ENCODE assay signal across 10 cellular contexts in the genomic region with DNA sequence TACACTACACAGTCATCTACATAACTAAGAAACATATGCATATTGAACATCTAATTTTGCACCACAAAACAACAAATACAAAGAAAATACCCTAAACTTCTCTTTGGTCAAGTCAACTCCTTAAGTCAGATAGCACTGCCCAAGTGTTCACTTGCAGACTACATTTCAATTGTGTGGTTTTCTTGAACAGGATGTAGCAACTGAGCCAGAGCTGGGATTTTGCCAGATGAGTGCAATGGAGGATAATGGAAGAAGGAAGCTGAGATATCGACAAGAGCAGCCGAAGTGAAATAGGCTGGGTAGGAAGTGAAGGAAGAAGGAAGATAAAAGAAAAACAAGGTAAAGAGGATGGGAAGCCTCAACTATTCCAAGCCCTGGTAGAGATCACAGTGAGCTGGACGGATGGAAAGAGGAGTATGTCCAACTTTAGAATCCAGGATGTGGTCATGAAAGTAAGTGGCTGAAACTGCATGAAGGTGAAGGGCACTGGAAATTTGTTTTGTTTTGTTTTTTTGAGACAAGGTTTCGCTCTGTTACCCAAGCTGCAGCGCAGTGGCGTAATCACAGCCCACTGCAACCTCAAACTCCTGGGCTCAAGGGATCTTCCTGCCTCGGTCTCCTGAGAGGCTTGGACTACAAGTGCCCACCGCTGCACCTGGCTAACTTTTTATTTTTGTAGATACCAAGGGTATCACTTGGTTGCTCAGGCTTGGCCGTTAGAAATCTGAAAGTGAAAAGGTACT. TPM values are rescaled to one million over a fixed set of nuclear protein-coding genes. Genes with fewer than 3 reads are reported as not detected.
A peak's percentile ranks its signal among the peaks of the same experiment; 100 is the strongest.
DNase-seq lines count a peak whose midpoint lies in the region; ATAC-seq, FAIRE-seq and TF ChIP-seq lines count a peak whose summit lies in the region.
"Had no signal": no experiment of that assay in that cellular context is flagged by ENCODE, and none has a peak within 500 bp of the region (broad histone marks: within the 10 kb centered on the region; RNA-seq: fewer than 3 reads in every experiment).

No MANE protein-coding gene starts in this region.

- peaks cover 2 to 9% of the 10 kb centered on the region in 2 experiments for H3K36me3 ChIP-seq in endothelial cell of umbilical vein (ENCODE audit: control insufficient read depth in 2 of 2, extremely low read depth in 1 of 2, insufficient read depth in 2 of 2, low read length in 2 of 2)
- peaks cover 37% of the 10 kb centered on the region for H3K36me3 ChIP-seq in HAP-1 (replicated peaks)
- peaks cover 5 to 79% of the 10 kb centered on the region in 2 donors for H3K36me3 ChIP-seq in neuronal stem cell (replicated peaks in 1 of 2; ENCODE audit: control insufficient read depth in 2 of 2, insufficient read depth in 2 of 2, low read length in 2 of 2)

- H3K27ac ChIP-seq in endothelial cell of umbilical vein (ENCODE audit: insufficient read depth, low read depth, low read length) (peak overlapping the region; percentile 45), neuronal stem cell (replicated peaks; ENCODE audit: low read length) (no peak overlapping the region)
- H3K27ac ChIP-seq: skin epidermis had no signal

- ATAC-seq in GM19043 (IDR thresholded peaks at IDR 0.05; ENCODE audit: low read depth, unreplicated experiment): peak; percentile 59
- ATAC-seq in HG03571 (IDR thresholded peaks at IDR 0.05; ENCODE audit: unreplicated experiment): peak; percentile 49

- H3K4me3 Mint-ChIP-seq in CD14-positive monocyte: no peak overlapping the region

- H2BK5ac ChIP-seq in neuronal stem cell (ENCODE audit: low read length): no peak overlapping the region

- H3K79me2 ChIP-seq in endothelial cell of umbilical vein (ENCODE audit: control insufficient read depth, insufficient read depth, low read length): peaks cover 2% of the 10 kb centered on the region

- H3K4me1 ChIP-seq in endothelial cell of umbilical vein (ENCODE audit: control insufficient read depth, extremely low read depth, insufficient read depth, low read length) (peaks cover 26% of the 10 kb centered on the region), HAP-1 (peaks cover 10% of the 10 kb centered on the region), neuronal stem cell (ENCODE audit: control insufficient read depth in 2 of 2, insufficient read depth in 1 of 2, low read depth in 1 of 2, low read length in 2 of 2) (peaks cover 2 to 3% of the 10 kb centered on the region in 2 donors)

- peaks cover 23 to 27% of the 10 kb centered on the region in 2 donors for H3K36me3 Mint-ChIP-seq in CD14-positive monocyte

- peak overlapping the region in 1 of 3 experiments; percentile 46 for H3K4me3 ChIP-seq in endothelial cell of umbilical vein (replicated peaks in 1 of 3; ENCODE audit: insufficient read depth in 1 of 3, low read depth in 1 of 3, low read length in 3 of 3)
- no peak overlapping the region for H3K4me3 ChIP-seq in HAP-1
- H3K4me3 ChIP-seq in neuronal stem cell (ENCODE audit: low read length in 2 of 2): no peak overlapping the region
- H3K4me3 ChIP-seq: skin epidermis had no signal

- TF ChIP-seq CTCF in endothelial cell of umbilical vein (IDR thresholded peaks at IDR 0.05; ENCODE audit: extremely low read depth in 1 of 2, insufficient read depth in 1 of 2, low read depth in 1 of 2, low read length in 2 of 2) (no peak), CD14-positive monocyte (IDR thresholded peaks at IDR 0.05) (no peak)

- no peak overlapping the region for H3K4ac ChIP-seq in neuronal stem cell (ENCODE audit: low read length)

- no TSS peak for BruUV-seq in endothelial cell of umbilical vein (replicated peaks; lab: Mats Ljungman, UMichigan)

- POLR2A ChIA-PET in endothelial cell of umbilical vein (lab: Charles Lee): no interaction called here

- CTCF ChIA-PET in endothelial cell of umbilical vein (lab: Charles Lee): interaction anchor here (0.8 to 2.5 kb wide), 17 partner anchors 9 to 498 kb away, joined by 3 to 35 read pairs (median 8); no protein-coding TSS in a partner anchor

- TF ChIP-seq POLR2A in endothelial cell of umbilical vein (IDR thresholded peaks at IDR 0.05; ENCODE audit: low read depth, low read length): no peak

- dilution Hi-C loops in endothelial cell of umbilical vein (cut with MboI; ENCODE audit: extremely low pct_ligation_motif_present, low sequenced_read_pairs): no loop called here

- no peak overlapping the region for H2BK120ac ChIP-seq in neuronal stem cell (ENCODE audit: low read depth, low read length)

- no peaks in the 10 kb centered on the region for H4K20me1 ChIP-seq in endothelial cell of umbilical vein (replicated peaks; ENCODE audit: control insufficient read depth, extremely low read depth, insufficient read depth, low read length)

- DNase-seq in A172 (ENCODE audit: low spot score): peak; percentile 25
- DNase-seq in endothelial cell of umbilical vein (ENCODE audit: low read depth, low spot score): peak; percentile 84
- no peak for DNase-seq in HAP-1 (ENCODE audit: low spot score in 2 of 2)
- no peak for DNase-seq in occipital lobe (lab: John Stamatoyannopoulos, UW)
- no peak for DNase-seq in neuronal stem cell (ENCODE audit: low spot score)
- DNase-seq in CD14-positive monocyte (ENCODE audit: low spot score): no peak
- DNase-seq: activated gamma-delta T cell treated with Interleukin-2 at 50 U/mL for 16 hours had no signal

- H3K27me3 Mint-ChIP-seq in CD14-positive monocyte (ENCODE audit: low read depth in 3 of 3): no peaks in the 10 kb centered on the region

- no peak overlapping the region for H3K18ac ChIP-seq in neuronal stem cell (ENCODE audit: low read length)

- H3K4me2 ChIP-seq in endothelial cell of umbilical vein (ENCODE audit: insufficient read depth, low read length) (peak overlapping the region; percentile 76), neuronal stem cell (ENCODE audit: insufficient read depth, low read length, poor library complexity, severe bottlenecking) (no peak overlapping the region)

- H3K27ac Mint-ChIP-seq in CD14-positive monocyte: no peak overlapping the region

- H2BK12ac ChIP-seq in neuronal stem cell (ENCODE audit: low read length): no peak overlapping the region

- FAIRE-seq in endothelial cell of umbilical vein (lab: Jason Lieb, UNC): peak; percentile 84

- H3K27me3 ChIP-seq in endothelial cell of umbilical vein (ENCODE audit: control insufficient read depth in 2 of 2, insufficient read depth in 2 of 2, low read length in 2 of 2) (no peaks in the 10 kb centered on the region), HAP-1 (ENCODE audit: low read depth) (no peaks in the 10 kb centered on the region), neuronal stem cell (ENCODE audit: control insufficient read depth in 3 of 3, insufficient read depth in 3 of 3, low read depth in 1 of 3, low read length in 3 of 3) (no peaks in the 10 kb centered on the region)

- no peaks in the 10 kb centered on the region for H3K79me1 ChIP-seq in neuronal stem cell (ENCODE audit: low read depth, low read length)

- H3K14ac ChIP-seq in neuronal stem cell (ENCODE audit: low read length): no peak overlapping the region

- H3K9me3 ChIP-seq in endothelial cell of umbilical vein (replicated peaks; ENCODE audit: control insufficient read depth, insufficient read depth, low read length) (no peaks in the 10 kb centered on the region), HAP-1 (no peaks in the 10 kb centered on the region), neuronal stem cell (replicated peaks in 1 of 2; ENCODE audit: control insufficient read depth in 2 of 2, insufficient read depth in 1 of 2, low read depth in 1 of 2, low read length in 2 of 2) (no peaks in the 10 kb centered on the region)

- H4K8ac ChIP-seq in neuronal stem cell (ENCODE audit: low read depth, low read length): no peak overlapping the region

- H2BK15ac ChIP-seq in neuronal stem cell (ENCODE audit: low read length): no peak overlapping the region

- H3K9me3 Mint-ChIP-seq in CD14-positive monocyte: no peaks in the 10 kb centered on the region

- no peaks in the 10 kb centered on the region for H3K9me1 ChIP-seq in endothelial cell of umbilical vein (replicated peaks; ENCODE audit: control insufficient read depth, extremely low read depth, insufficient read depth, low read length)

- peak overlapping the region; percentile 67 for H2AFZ ChIP-seq in endothelial cell of umbilical vein (ENCODE audit: low read depth, low read length)
- H2AFZ ChIP-seq in neuronal stem cell (ENCODE audit: low read length): no peak overlapping the region

- H3K9ac ChIP-seq in endothelial cell of umbilical vein (replicated peaks; ENCODE audit: extremely low read depth, insufficient read depth, low read length) (no peak overlapping the region), neuronal stem cell (ENCODE audit: low read depth, low read length, poor library complexity) (no peak overlapping the region)

- in situ Hi-C loops in HAP-1 (cut with MboI; ENCODE audit: low sequenced_read_pairs): loop anchor here (10.0 kb wide), 1 partner anchor 489 kb away; no protein-coding TSS in a partner anchor

- no peak overlapping the region for H3K23ac ChIP-seq in neuronal stem cell (ENCODE audit: low read depth, low read length, poor library complexity)

- intact Hi-C loops in endothelial cell of umbilical vein (cut with micrococcal nuclease) (loop anchor here (1.0 to 5.0 kb wide), 4 partner anchors 15 to 1067 kb away; partner anchors contain the start of genes GPALPP1 and NUFIP1), CD14-positive monocyte (cut with micrococcal nuclease) (loop anchor here in 1 of 2 donors (5.0 kb wide), 1 partner anchor 492 kb away; no protein-coding TSS in a partner anchor)

- H3K4me1 Mint-ChIP-seq in CD14-positive monocyte: peaks cover 4% of the 10 kb centered on the region

- no peak overlapping the region for H2AK5ac ChIP-seq in neuronal stem cell (ENCODE audit: low read depth, low read length)

- no CpG with 5 or more reads among the region's 9 CpGs for WGBS in neuronal stem cell (ENCODE audit: extremely low coverage in 2 of 2, insufficient read length in 2 of 2, insufficient replicate concordance in 1 of 2), 2 donors

- H4K91ac ChIP-seq in neuronal stem cell (ENCODE audit: low read depth, low read length, poor library complexity): no peak overlapping the region

RNA-seq across cellular contexts. Expression of gene NUFIP1, which starts 15.0 kb away (rescaled TPM):
- total RNA-seq in A172 (2014; rRNA removed; shearing (Covaris generic)): 5.6 and 7.3 TPM in 2 replicates
- total RNA-seq in endothelial cell of umbilical vein: 6.9 and 7.4 TPM in 2 replicates
- polyA plus RNA-seq in endothelial cell of umbilical vein: 1.1 and 1.4 TPM in 2 replicates
- 2.5 and 2.6 TPM in 2 replicates for polyA plus RNA-seq in endothelial cell of umbilical vein (2011; cell fraction: cytosol; rRNA removed)
- polyA plus RNA-seq in endothelial cell of umbilical vein (2011; cell fraction: nucleus; rRNA removed): 2.4 and 2.7 TPM in 2 replicates
- 5.4 and 7.9 TPM in 2 replicates for polyA plus RNA-seq in endothelial cell of umbilical vein (2012)
- 1.1 and 1.3 TPM in 2 replicates for polyA minus RNA-seq in endothelial cell of umbilical vein
- 3.5 TPM for polyA minus RNA-seq in endothelial cell of umbilical vein (2011; cell fraction: cytosol; rRNA and poly(A)+ RNA removed)
- polyA minus RNA-seq in endothelial cell of umbilical vein (2011; cell fraction: nucleus; rRNA and poly(A)+ RNA removed): 2.9 and 3.0 TPM in 2 replicates
- total RNA-seq in occipital lobe: 7.5 TPM
- polyA plus RNA-seq in neuronal stem cell (2013, experiment 1 of 2): 11.4 TPM
- 11.8 TPM for polyA plus RNA-seq in neuronal stem cell (2013, experiment 2 of 2)
- polyA plus RNA-seq in CD14-positive monocyte: 1 to 10 TPM in 1 of 2 donors, under 1 TPM in 1; 0.95 to 1.1 TPM

RNA-seq across cellular contexts. Expression of gene GPALPP1, which starts 15.1 kb away (rescaled TPM):
- total RNA-seq in A172 (2014; rRNA removed; shearing (Covaris generic)): 35.5 and 66.3 TPM in 2 replicates
- total RNA-seq in endothelial cell of umbilical vein (26.1 and 28.2 TPM in 2 replicates), occipital lobe (48.2 TPM)
- polyA plus RNA-seq in endothelial cell of umbilical vein (7.6 and 8.5 TPM in 2 replicates), CD14-positive monocyte (10 to 100 TPM in 1 of 2 donors, 1 to 10 TPM in 1; 9.4 to 11.4 TPM)
- polyA plus RNA-seq in endothelial cell of umbilical vein (2011; cell fraction: cytosol; rRNA removed): 10.8 and 11.0 TPM in 2 replicates
- 28.5 and 34.8 TPM in 2 replicates for polyA plus RNA-seq in endothelial cell of umbilical vein (2011; cell fraction: nucleus; rRNA removed)
- polyA plus RNA-seq in endothelial cell of umbilical vein (2012): 21.1 and 21.2 TPM in 2 replicates
- polyA minus RNA-seq in endothelial cell of umbilical vein: 20.3 and 22.2 TPM in 2 replicates
- polyA minus RNA-seq in endothelial cell of umbilical vein (2011; cell fraction: cytosol; rRNA and poly(A)+ RNA removed): 8.9 TPM
- polyA minus RNA-seq in endothelial cell of umbilical vein (2011; cell fraction: nucleus; rRNA and poly(A)+ RNA removed): 38.1 and 42.8 TPM in 2 replicates
- 44.0 TPM for polyA plus RNA-seq in neuronal stem cell (2013, experiment 1 of 2)
- polyA plus RNA-seq in neuronal stem cell (2013, experiment 2 of 2): 43.6 TPM

Comparison
In these comparisons a context has a peak if more than half of its experiments do, and no peak if none do; other contexts are left out.
1. DNase-seq: peak in A172 (single experiment) and endothelial cell of umbilical vein (single experiment); none in HAP-1 (0 of 2), occipital lobe (single experiment), neuronal stem cell (single experiment) and CD14-positive monocyte (single experiment).